ENCODE assay signal across 8 cellular contexts in the genomic region with DNA sequence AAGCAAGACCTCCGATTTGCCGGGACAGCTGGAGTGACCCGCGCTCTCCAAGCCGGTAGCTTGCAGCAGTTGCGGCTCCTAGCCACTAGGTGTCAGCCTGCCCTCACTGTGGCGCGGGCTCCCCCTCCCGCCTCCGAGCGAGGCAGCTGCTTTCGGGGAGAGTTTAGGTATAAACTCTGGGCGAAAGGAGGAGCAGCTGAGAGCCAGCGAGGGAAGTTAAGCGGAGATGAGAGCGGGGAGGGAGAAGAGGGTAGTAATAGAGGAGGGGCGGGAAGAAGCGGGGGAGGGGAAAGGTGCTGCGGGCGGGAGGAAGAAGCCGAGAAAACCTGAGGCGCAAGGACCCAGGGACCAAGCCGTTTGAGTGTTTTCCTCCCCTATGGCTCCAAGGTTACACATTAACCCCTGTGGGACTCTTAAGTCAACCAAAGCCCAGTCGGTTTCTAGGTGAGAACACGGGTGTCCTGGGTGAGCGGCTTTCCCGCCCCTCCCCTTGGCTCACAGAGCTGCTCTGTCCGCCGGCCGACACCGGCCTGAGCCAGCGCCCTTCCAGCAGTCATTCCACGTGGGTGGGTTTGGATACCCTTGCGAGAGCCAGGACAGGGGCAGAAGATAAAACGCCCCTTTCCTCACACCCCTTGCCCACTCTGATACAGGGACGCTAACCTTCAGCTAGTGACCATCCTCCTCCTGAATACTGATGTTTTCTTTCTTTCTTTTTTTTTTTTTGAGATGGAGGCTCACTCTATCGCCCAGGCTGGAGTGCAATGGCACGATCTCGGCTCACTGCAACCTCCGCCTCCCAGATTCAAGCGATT. TPM values are rescaled to one million over a fixed set of nuclear protein-coding genes. Genes with fewer than 3 reads are reported as not detected.
DNase-seq lines count a peak whose midpoint lies in the region; ATAC-seq and TF ChIP-seq lines count a peak whose summit lies in the region.

No MANE protein-coding gene starts in this region.

- DNase-seq in GF-D8 (lab: John Stamatoyannopoulos, UW) (peak; percentile 60), HCT116 (ENCODE audit: low read depth, low spot score) (peak; percentile 89), MV-4-11 (lab: John Stamatoyannopoulos, UW) (peak; percentile 86), SK-N-DZ (ENCODE audit: low spot score) (peak; percentile 98), germinal center (ENCODE audit: low spot score) (peak; percentile 87), occipital lobe (lab: John Stamatoyannopoulos, UW) (peak; percentile 91), testis (peak; percentile 94)
- DNase-seq in activated naive CD4-positive, alpha-beta T cell treated with anti-CD3 and anti-CD28 coated beads, Interleukin-2, amount 50 U/mL, for 16 hours = peak; percentile 91

- H3K4me3 ChIP-seq in HCT116 (replicated peaks in 1 of 2; ENCODE audit: low read depth in 1 of 2, low read length in 2 of 2) = peak overlapping the region; percentile 59 to 71
- H3K4me3 ChIP-seq in testis = peak overlapping the region; percentile 71 to 82

- RAD21 ChIA-PET in HCT116 (lab: Charles Lee; ENCODE audit: low non-redundant PET in 1 of 2, low total read pairs in 2 of 2, uncharacterized antibody in 2 of 2, unreplicated experiment in 2 of 2) = interaction anchor here (0.6 to 3.3 kb wide), 29 partner anchors 8 to 390 kb away, joined by 3 to 28 read pairs (median 4); a partner anchor contains a TSS

- no TSS peak for BruUV-seq in HCT116 (replicated peaks; lab: Mats Ljungman, UMichigan)

- peaks cover 15% of the 10 kb centered on the region; the same call in 1 of the 2 replicates for H4K20me1 ChIP-seq in HCT116 (ENCODE audit: insufficient read depth)

- H3K4me2 ChIP-seq in HCT116 (ENCODE audit: low read length) = peak overlapping the region; percentile 99

- 0 to 1% methylated on average over 37 to 40 of the region's 41 CpGs for WGBS in testis, 2 donors

- no peak overlapping the region for H2AFZ ChIP-seq in HCT116 (ENCODE audit: low read depth, low read length, poor library complexity, severe bottlenecking)

- peaks cover 14 to 23% of the 10 kb centered on the region in 2 experiments; a peak in 3 of 4 replicates for H3K36me3 ChIP-seq in HCT116 (ENCODE audit: control insufficient read depth in 1 of 2, insufficient read depth in 2 of 2, low read length in 2 of 2)
- H3K36me3 ChIP-seq in testis (ENCODE audit: low read depth, missing control alignments) = no peaks in the 10 kb centered on the region

- H3K27ac ChIP-seq in HCT116 (ENCODE audit: low read depth, low read length) = peak overlapping the region; percentile 89
- peak overlapping the region; percentile 25 to 77 for H3K27ac ChIP-seq in testis

- ATAC-seq in HCT116 = peak; percentile 46

- peak; percentile 18 for TF ChIP-seq POLR2A in HCT116 (IDR thresholded peaks at IDR 0.05; ENCODE audit: borderline replicate concordance, extremely low read depth, insufficient read depth, insufficient read length)
- TF ChIP-seq POLR2A in testis (IDR thresholded peaks at IDR 0.05) = no peak

- H3K4me1 ChIP-seq in HCT116 (ENCODE audit: control insufficient read depth in 1 of 2, insufficient read depth in 2 of 2, low read length in 2 of 2) (peaks cover 34 to 73% of the 10 kb centered on the region in 2 experiments), testis (peaks cover 17% of the 10 kb centered on the region)

- H3K79me2 ChIP-seq in HCT116 (ENCODE audit: insufficient read depth, low read length) = peaks cover 26% of the 10 kb centered on the region

- peak overlapping the region; percentile 90 for H3K9ac ChIP-seq in HCT116 (ENCODE audit: low read length)

- H3K27me3 ChIP-seq in HCT116 (ENCODE audit: insufficient read depth, low read length) (no peaks in the 10 kb centered on the region), testis (no peaks in the 10 kb centered on the region)

- CTCF ChIA-PET in HCT116 (lab: Charles Lee) = interaction anchor here (0.6 to 5.2 kb wide), 32 partner anchors 13 to 426 kb away, joined by 3 to 207 read pairs (median 6); a partner anchor contains a TSS

- H3K9me2 ChIP-seq in HCT116 (ENCODE audit: insufficient read depth) = no peaks in the 10 kb centered on the region

- POLR2A ChIA-PET in HCT116 (lab: Charles Lee) = interaction anchor here (0.7 to 5.4 kb wide), 19 partner anchors 7 to 449 kb away, joined by 3 to 149 read pairs (median 4); a partner anchor contains a TSS

- TF ChIP-seq RAD21 in HCT116 (IDR thresholded peaks at IDR 0.05; ENCODE audit: low read depth) = peak; percentile 100

- intact Hi-C loops in HCT116 (cut with micrococcal nuclease) (loop anchor here (1.0 to 5.0 kb wide), 8 partner anchors 16 to 385 kb away; a partner anchor contains a TSS), testis (cut with DNase I; ENCODE audit: low total_unique reads) (no loop called here)

- TF ChIP-seq CTCF in HCT116 (IDR thresholded peaks at IDR 0.05 in 2 of 3, conservative IDR thresholded peaks at IDR 0.05 in 1 of 3; ENCODE audit: borderline replicate concordance in 1 of 3, insufficient read depth in 1 of 3, low read depth in 2 of 3, low read length in 2 of 3) (peak; percentile 99), testis (IDR thresholded peaks at IDR 0.05) (peak; percentile 98 to 99 (median 99))

- H3K9me3 ChIP-seq in HCT116 (ENCODE audit: control insufficient read depth in 1 of 2, insufficient read depth in 1 of 2, low read depth in 1 of 2, low read length in 2 of 2) = no peaks in the 10 kb centered on the region
- no peaks in the 10 kb centered on the region for H3K9me3 ChIP-seq in testis

TF ChIP-seq in HCT116, 20 proteins besides CTCF, POLR2A, EP300 and RAD21:
- TF ChIP-seq, protein P1, sequence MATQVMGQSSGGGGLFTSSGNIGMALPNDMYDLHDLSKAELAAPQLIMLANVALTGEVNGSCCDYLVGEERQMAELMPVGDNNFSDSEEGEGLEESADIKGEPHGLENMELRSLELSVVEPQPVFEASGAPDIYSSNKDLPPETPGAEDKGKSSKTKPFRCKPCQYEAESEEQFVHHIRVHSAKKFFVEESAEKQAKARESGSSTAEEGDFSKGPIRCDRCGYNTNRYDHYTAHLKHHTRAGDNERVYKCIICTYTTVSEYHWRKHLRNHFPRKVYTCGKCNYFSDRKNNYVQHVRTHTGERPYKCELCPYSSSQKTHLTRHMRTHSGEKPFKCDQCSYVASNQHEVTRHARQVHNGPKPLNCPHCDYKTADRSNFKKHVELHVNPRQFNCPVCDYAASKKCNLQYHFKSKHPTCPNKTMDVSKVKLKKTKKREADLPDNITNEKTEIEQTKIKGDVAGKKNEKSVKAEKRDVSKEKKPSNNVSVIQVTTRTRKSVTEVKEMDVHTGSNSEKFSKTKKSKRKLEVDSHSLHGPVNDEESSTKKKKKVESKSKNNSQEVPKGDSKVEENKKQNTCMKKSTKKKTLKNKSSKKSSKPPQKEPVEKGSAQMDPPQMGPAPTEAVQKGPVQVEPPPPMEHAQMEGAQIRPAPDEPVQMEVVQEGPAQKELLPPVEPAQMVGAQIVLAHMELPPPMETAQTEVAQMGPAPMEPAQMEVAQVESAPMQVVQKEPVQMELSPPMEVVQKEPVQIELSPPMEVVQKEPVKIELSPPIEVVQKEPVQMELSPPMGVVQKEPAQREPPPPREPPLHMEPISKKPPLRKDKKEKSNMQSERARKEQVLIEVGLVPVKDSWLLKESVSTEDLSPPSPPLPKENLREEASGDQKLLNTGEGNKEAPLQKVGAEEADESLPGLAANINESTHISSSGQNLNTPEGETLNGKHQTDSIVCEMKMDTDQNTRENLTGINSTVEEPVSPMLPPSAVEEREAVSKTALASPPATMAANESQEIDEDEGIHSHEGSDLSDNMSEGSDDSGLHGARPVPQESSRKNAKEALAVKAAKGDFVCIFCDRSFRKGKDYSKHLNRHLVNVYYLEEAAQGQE (IDR thresholded peaks at IDR 0.05; ENCODE audit: low read depth) = no peak
- TF ChIP-seq, protein P2, sequence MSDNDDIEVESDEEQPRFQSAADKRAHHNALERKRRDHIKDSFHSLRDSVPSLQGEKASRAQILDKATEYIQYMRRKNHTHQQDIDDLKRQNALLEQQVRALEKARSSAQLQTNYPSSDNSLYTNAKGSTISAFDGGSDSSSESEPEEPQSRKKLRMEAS (IDR thresholded peaks at IDR 0.05) = peak; percentile 69; the same call in 1 of the 2 replicates
- TF ChIP-seq SIN3A (IDR thresholded peaks at IDR 0.05; ENCODE audit: low read depth) (peak; percentile 3; the same call in 1 of the 2 replicates), POLR2AphosphoS5 (IDR thresholded peaks at IDR 0.05; ENCODE audit: low read depth, low read length) (peak; percentile 62)

RNA-seq across cellular contexts. Expression of a gene that starts 1.1 kb away (rescaled TPM):
- total RNA-seq in HCT116 (2021; ENCODE audit: unreplicated experiment) (28.3 TPM), occipital lobe (not detected), testis (1 to 10 TPM; 4.2 to 8.6 TPM)
- polyA plus RNA-seq in HCT116 (2012) = 29.5 and 30.0 TPM in 2 replicates
- 8.8 and 11.8 TPM in 2 replicates for polyA plus RNA-seq in SK-N-DZ (2014; cell fraction: cytosol; rRNA removed)
- polyA plus RNA-seq in SK-N-DZ (2014; cell fraction: nucleus; rRNA removed) = 7.4 and 7.6 TPM in 2 replicates
- 18.0 TPM for polyA plus RNA-seq in testis (ENCODE audit: insufficient read depth, low read depth, low replicate concordance)

RNA-seq across cellular contexts. Expression of a gene that starts 1.5 kb away (rescaled TPM):
- 7.0 TPM for total RNA-seq in HCT116 (2021; ENCODE audit: unreplicated experiment)
- 3.4 and 4.3 TPM in 2 replicates for polyA plus RNA-seq in HCT116 (2012)
- 1.6 and 6.7 TPM in 2 replicates for polyA plus RNA-seq in SK-N-DZ (2014; cell fraction: cytosol; rRNA removed)
- 3.6 and 8.4 TPM in 2 replicates for polyA plus RNA-seq in SK-N-DZ (2014; cell fraction: nucleus; rRNA removed)
- total RNA-seq in occipital lobe = 0.62 TPM
- total RNA-seq in testis = 10 to 100 TPM; 10.1 to 10.7 TPM
- 7.3 TPM for polyA plus RNA-seq in testis (ENCODE audit: insufficient read depth, low read depth, low replicate concordance)

RNA-seq across cellular contexts. Expression of a gene that starts 7.3 kb away (rescaled TPM):
- 2,087 TPM for total RNA-seq in HCT116 (2021; ENCODE audit: unreplicated experiment)
- 2,586 and 3,141 TPM in 2 replicates for polyA plus RNA-seq in HCT116 (2012)
- 1,168 and 1,695 TPM in 2 replicates for polyA plus RNA-seq in SK-N-DZ (2014; cell fraction: cytosol; rRNA removed)
- polyA plus RNA-seq in SK-N-DZ (2014; cell fraction: nucleus; rRNA removed) = 853 and 1,299 TPM in 2 replicates
- 414 TPM for total RNA-seq in occipital lobe
- 100 to 1,000 TPM; 200 to 343 TPM for total RNA-seq in testis
- 757 TPM for polyA plus RNA-seq in testis (ENCODE audit: insufficient read depth, low read depth, low replicate concordance)

RNA-seq across cellular contexts. Expression of a gene that starts 9.5 kb away (rescaled TPM):
- total RNA-seq in HCT116 (2021; ENCODE audit: unreplicated experiment) (0.59 TPM), occipital lobe (10.6 TPM), testis (10 to 100 TPM; 30.4 to 47.3 TPM)
- 0.16 and 0.57 TPM in 2 replicates for polyA plus RNA-seq in HCT116 (2012)
- polyA plus RNA-seq in SK-N-DZ (2014; cell fraction: cytosol; rRNA removed) = 50.8 and 51.5 TPM in 2 replicates
- 124 and 148 TPM in 2 replicates for polyA plus RNA-seq in SK-N-DZ (2014; cell fraction: nucleus; rRNA removed)
- 42.1 TPM for polyA plus RNA-seq in testis (ENCODE audit: insufficient read depth, low read depth, low replicate concordance)

RNA-seq across cellular contexts. Expression of a gene that starts 15.4 kb away (rescaled TPM):
- 0.96 TPM for total RNA-seq in HCT116 (2021; ENCODE audit: unreplicated experiment)
- 0.35 and 0.91 TPM in 2 replicates for polyA plus RNA-seq in HCT116 (2012)
- 7.0 and 13.4 TPM in 2 replicates for polyA plus RNA-seq in SK-N-DZ (2014; cell fraction: cytosol; rRNA removed)
- polyA plus RNA-seq in SK-N-DZ (2014; cell fraction: nucleus; rRNA removed) = 35.6 and 40.0 TPM in 2 replicates
- 3.3 TPM for total RNA-seq in occipital lobe
- total RNA-seq in testis = 100 to 1,000 TPM in 1 of 2 donors, 10 to 100 TPM in 1; 90.2 to 322 TPM
- polyA plus RNA-seq in testis (ENCODE audit: insufficient read depth, low read depth, low replicate concordance) = 286 TPM

Comparison
In these comparisons a context has a peak if more than half of its experiments do, and no peak if none do; other contexts are left out.
1. Peak in every context shown above with its lines: DNase-seq, ATAC-seq, H3K4me3 ChIP-seq and H3K27ac ChIP-seq.